In the genomic region with DNA sequence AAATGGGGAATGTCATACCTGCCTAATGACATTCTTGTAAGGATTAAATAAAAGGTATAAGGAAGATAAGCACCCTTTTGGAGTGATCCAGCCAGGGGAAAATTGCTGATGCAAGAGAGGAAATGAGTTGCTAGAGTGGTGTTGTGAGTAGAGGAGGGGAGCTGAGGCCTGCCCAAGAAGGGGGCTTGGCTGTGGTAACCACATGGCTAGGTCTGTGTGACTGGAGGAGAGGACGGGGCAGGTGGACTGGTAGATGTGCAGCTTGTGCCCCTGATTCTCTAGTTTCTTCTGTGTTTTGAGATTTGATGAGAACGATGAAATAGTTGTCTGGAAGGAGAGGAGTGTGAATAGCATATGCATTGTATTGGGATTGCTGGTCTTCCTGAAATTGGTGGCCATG, we compare ENCODE assay signal across 17 cellular contexts. TPM values are rescaled to one million over a fixed set of nuclear protein-coding genes. Genes with fewer than 3 reads are reported as not detected.
A peak's percentile ranks its signal among the peaks of the same experiment; 100 is the strongest.
DNase-seq lines count a peak whose midpoint lies in the region; ATAC-seq and TF ChIP-seq lines count a peak whose summit lies in the region.
"Had no signal": no experiment of that assay in that cellular context is flagged by ENCODE, and none has a peak within 500 bp of the region (broad histone marks: within the 10 kb centered on the region; RNA-seq: fewer than 3 reads in every experiment).

No MANE protein-coding gene starts in this region.

- peaks cover 72% of the 10 kb centered on the region for H4K20me1 ChIP-seq in osteoblast (ENCODE audit: insufficient read depth, low read length)

- no peaks in the 10 kb centered on the region for H3K9me3 ChIP-seq in osteoblast (ENCODE audit: low read depth, low read length)
- H3K9me3 ChIP-seq: tibial artery had no signal

- peaks cover 13% of the 10 kb centered on the region for H3K4me1 ChIP-seq in osteoblast (ENCODE audit: insufficient read depth, low read length)

- peaks cover 36% of the 10 kb centered on the region for H3K4me1 Mint-ChIP-seq in activated T-cell treated with anti-CD3 and anti-CD28 coated beads, Interleukin-2, amount 50 U/mL, for 4 hours (ENCODE audit: low read depth)
- peaks cover 43% of the 10 kb centered on the region for H3K4me1 Mint-ChIP-seq in activated CD4-positive, alpha-beta memory T cell treated with anti-CD3 and anti-CD28 coated beads for 36 hours (ENCODE audit: low read depth)

- no peak for DNase-seq in activated T-cell treated with anti-CD3 and anti-CD28 coated beads, Interleukin-2, amount 50 U/mL, for 4 hours
- no peak for DNase-seq in activated T-cell treated with anti-CD3 and anti-CD28 coated beads for 4 hours
- no peak for DNase-seq in activated CD4-positive, alpha-beta memory T cell treated with anti-CD3 and anti-CD28 coated beads for 36 hours
- DNase-seq in osteoblast (ENCODE audit: insufficient read length, low spot score, missing footprints), result no peak
- DNase-seq in coronary artery (ENCODE audit: low spot score), result no peak
- DNase-seq in HuH-7.5 (ENCODE audit: low spot score), result no peak
- DNase-seq: dermis blood vessel endothelial cell, GOT3, NCI-H1436 treated with DMSO at 0.1 percent for 48 hours, NCI-H69, SHP77 treated with DMSO at 0.1 percent for 48 hours, tibial artery had no signal

- H3K9me3 Mint-ChIP-seq in activated T-cell treated with anti-CD3 and anti-CD28 coated beads, Interleukin-2, amount 50 U/mL, for 4 hours, result no peaks in the 10 kb centered on the region
- no peaks in the 10 kb centered on the region for H3K9me3 Mint-ChIP-seq in activated CD4-positive, alpha-beta memory T cell treated with anti-CD3 and anti-CD28 coated beads for 36 hours
- H3K9me3 Mint-ChIP-seq: nephron had no signal

- TF ChIP-seq CTCF in osteoblast (IDR thresholded peaks at IDR 0.05; ENCODE audit: extremely low read depth, low read depth, low read length), result no peak
- TF ChIP-seq CTCF in coronary artery (IDR thresholded peaks at IDR 0.05), result no peak

- no peaks in the 10 kb centered on the region for H3K27me3 Mint-ChIP-seq in activated T-cell treated with anti-CD3 and anti-CD28 coated beads, Interleukin-2, amount 50 U/mL, for 4 hours (ENCODE audit: low read depth)
- H3K27me3 Mint-ChIP-seq in activated CD4-positive, alpha-beta memory T cell treated with anti-CD3 and anti-CD28 coated beads for 36 hours, result no peaks in the 10 kb centered on the region

- H3K4me2 ChIP-seq in osteoblast (ENCODE audit: insufficient read depth, low read length), result no peak overlapping the region

- H3K36me3 ChIP-seq in osteoblast (ENCODE audit: insufficient read depth, low read length), result peaks cover 81% of the 10 kb centered on the region

- H3K79me2 ChIP-seq in osteoblast (ENCODE audit: insufficient read depth, low read length), result peaks cover 83% of the 10 kb centered on the region

- H3K27ac ChIP-seq in osteoblast (ENCODE audit: low read depth, low read length) (peak overlapping the region; percentile 49), coronary artery (no peak overlapping the region)
- H3K27ac ChIP-seq: skin epidermis, tibial artery had no signal

- intact Hi-C loops in activated CD4-positive, alpha-beta memory T cell treated with anti-CD3 and anti-CD28 coated beads for 36 hours (cut with micrococcal nuclease), result no loop called here

- H3K36me3 Mint-ChIP-seq in activated T-cell treated with anti-CD3 and anti-CD28 coated beads, Interleukin-2, amount 50 U/mL, for 4 hours (ENCODE audit: insufficient read depth), result peaks cover 59% of the 10 kb centered on the region
- peaks cover 74% of the 10 kb centered on the region for H3K36me3 Mint-ChIP-seq in activated CD4-positive, alpha-beta memory T cell treated with anti-CD3 and anti-CD28 coated beads for 36 hours

- H3K27me3 ChIP-seq in osteoblast (ENCODE audit: insufficient read depth, low read length), result no peaks in the 10 kb centered on the region
- H3K27me3 ChIP-seq: tibial artery had no signal

- H3K27ac Mint-ChIP-seq in activated CD4-positive, alpha-beta memory T cell treated with anti-CD3 and anti-CD28 coated beads for 36 hours, result peak overlapping the region; percentile 84
- H3K27ac Mint-ChIP-seq: nephron had no signal

- no peak for ATAC-seq in activated T-cell treated with anti-CD3 and anti-CD28 coated beads, Interleukin-2, amount 50 U/mL, for 4 hours

- no peak overlapping the region for H3K4me3 ChIP-seq in osteoblast (ENCODE audit: insufficient read depth, low read length)
- no peak overlapping the region for H3K4me3 ChIP-seq in coronary artery
- H3K4me3 ChIP-seq: skin epidermis, tibial artery had no signal

- H2AFZ ChIP-seq in osteoblast (ENCODE audit: low read length), result no peak overlapping the region

- peak overlapping the region; percentile 42 for H3K4me3 Mint-ChIP-seq in activated T-cell treated with anti-CD3 and anti-CD28 coated beads, Interleukin-2, amount 50 U/mL, for 4 hours
- peak overlapping the region; percentile 50 for H3K4me3 Mint-ChIP-seq in activated CD4-positive, alpha-beta memory T cell treated with anti-CD3 and anti-CD28 coated beads for 36 hours
- H3K4me3 Mint-ChIP-seq: nephron had no signal

- CTCF ChIA-PET in activated CD4-positive, alpha-beta memory T cell treated with anti-CD3 and anti-CD28 coated beads for 36 hours (lab: Charles Lee), result interaction anchor here (0.9 kb wide), 1 partner anchor 30 kb away, joined by 3 read pairs; no protein-coding TSS in a partner anchor

- POLR2A ChIA-PET in activated CD4-positive, alpha-beta memory T cell treated with anti-CD3 and anti-CD28 coated beads for 36 hours (lab: Charles Lee), result interaction anchor here (0.5 to 1.2 kb wide), 2 partner anchors 9 to 63 kb away, joined by 3 read pairs; no protein-coding TSS in a partner anchor

RNA-seq across cellular contexts. Expression of a gene that starts 6.6 kb away (rescaled TPM):
- 10 to 100 TPM; 80.7 to 86.6 (median 86.0) TPM for total RNA-seq in activated T-cell treated with anti-CD3 and anti-CD28 coated beads, Interleukin-2, amount 50 U/mL, for 4 hours
- total RNA-seq in activated CD4-positive, alpha-beta memory T cell treated with anti-CD3 and anti-CD28 coated beads for 36 hours, result 10 to 100 TPM; 77.4 to 78.2 TPM
- 136 and 140 TPM in 2 replicates for total RNA-seq in osteoblast

RNA-seq across cellular contexts. Expression of a gene that starts 14.3 kb away (rescaled TPM):
- 10 to 100 TPM in 1 of 3 donors, 1 to 10 TPM in 2; 6.7 to 10.0 (median 7.8) TPM for total RNA-seq in activated T-cell treated with anti-CD3 and anti-CD28 coated beads, Interleukin-2, amount 50 U/mL, for 4 hours
- total RNA-seq in activated CD4-positive, alpha-beta memory T cell treated with anti-CD3 and anti-CD28 coated beads for 36 hours, result 10 to 100 TPM; 13.4 to 14.8 TPM
- total RNA-seq in osteoblast, result 8.0 and 11.8 TPM in 2 replicates

RNA-seq across cellular contexts. Expression of a gene that starts 19.4 kb away (rescaled TPM):
- total RNA-seq in activated T-cell treated with anti-CD3 and anti-CD28 coated beads, Interleukin-2, amount 50 U/mL, for 4 hours, result 1 to 10 TPM; 2.2 to 3.0 (median 2.9) TPM
- 1 to 10 TPM; 4.5 to 5.2 TPM for total RNA-seq in activated CD4-positive, alpha-beta memory T cell treated with anti-CD3 and anti-CD28 coated beads for 36 hours
- 1.8 TPM in 2 replicates for total RNA-seq in osteoblast

RNA-seq across cellular contexts. Expression of a gene that starts 22.8 kb away (rescaled TPM):
- not detected for total RNA-seq in activated T-cell treated with anti-CD3 and anti-CD28 coated beads, Interleukin-2, amount 50 U/mL, for 4 hours
- total RNA-seq in activated CD4-positive, alpha-beta memory T cell treated with anti-CD3 and anti-CD28 coated beads for 36 hours, result not detected
- under 0.01 TPM in 1 of 2 replicates, not detected in the other for total RNA-seq in osteoblast
- total RNA-seq: dermis blood vessel endothelial cell, fibroblast of villous mesenchyme, HT1080, kidney had no signal

RNA-seq across cellular contexts. Expression of a gene that starts 36.1 kb away (rescaled TPM):
- 1 to 10 TPM; 8.0 to 9.2 (median 8.2) TPM for total RNA-seq in activated T-cell treated with anti-CD3 and anti-CD28 coated beads, Interleukin-2, amount 50 U/mL, for 4 hours
- total RNA-seq in activated CD4-positive, alpha-beta memory T cell treated with anti-CD3 and anti-CD28 coated beads for 36 hours, result 1 to 10 TPM; 7.8 to 9.9 TPM
- total RNA-seq in osteoblast, result 21.5 and 24.2 TPM in 2 replicates
